Comparison of ENCODE assay signal across 1 cellular context in genomic region chr1:46613661-46614603, GRCh38.
TF ChIP-seq lines count a peak whose summit lies in the region.

No MANE protein-coding gene starts in this region.

TF ChIP-seq in K562, 482 proteins besides CTCF, POLR2A, EP300 and RAD21:
- peak; percentile 29; the same call in 1 of the 2 replicates for TF ChIP-seq NR2C1 (IDR thresholded peaks at IDR 0.05)
- TF ChIP-seq NR2C1 (tag; IDR thresholded peaks at IDR 0.05): peak; percentile 34; the same call in 1 of the 2 replicates
- peak; percentile 60 for TF ChIP-seq TFAP4 (CRISPR knock-in tag; IDR thresholded peaks at IDR 0.05; ENCODE audit: borderline replicate concordance)
- TF ChIP-seq VEZF1 (CRISPR knock-in tag; IDR thresholded peaks at IDR 0.05): 0 out of 2 replicates have a peak, but pooled peaks have one; percentile 21
- TF ChIP-seq BHLHE40 (IDR thresholded peaks at IDR 0.05; ENCODE audit: low read length): no peak
TF ChIP-seq in K562: peak in this region for 3.
